Comparison of ENCODE assay signal across 15 cellular contexts in the genomic region with DNA sequence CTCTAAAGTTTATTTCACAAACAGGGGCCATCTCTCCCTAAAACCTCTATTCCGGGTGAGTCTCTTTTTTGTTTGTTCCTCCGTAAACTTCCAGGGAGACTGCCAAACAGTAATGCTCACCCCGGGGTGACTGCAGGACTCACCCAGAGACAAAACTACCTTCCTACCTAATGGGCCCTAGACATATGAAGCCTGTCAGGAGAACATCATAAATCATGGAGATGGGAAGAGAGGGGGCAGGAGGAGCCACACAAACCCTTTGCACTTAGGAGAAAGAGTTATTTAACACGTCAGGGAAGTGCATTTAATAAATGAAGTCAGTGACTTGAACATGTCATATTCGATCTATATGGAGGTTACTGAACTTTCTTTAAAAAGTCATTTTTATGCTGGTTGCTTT.
DNase-seq lines count a peak whose midpoint lies in the region; ATAC-seq and TF ChIP-seq lines count a peak whose summit lies in the region.
"Had no signal": no experiment of that assay in that cellular context is flagged by ENCODE, and none has a peak within 500 bp of the region (broad histone marks: within the 10 kb centered on the region; RNA-seq: fewer than 3 reads in every experiment).

No MANE protein-coding gene starts in this region.

- peaks cover 0 to 43% (median 19%) of the 10 kb centered on the region in 4 donors for H3K4me1 ChIP-seq in right lobe of liver
- peaks cover 45% of the 10 kb centered on the region for H3K4me1 ChIP-seq in psoas muscle

- peak overlapping the region; percentile 19 to 99 (median 89) for H3K27ac Mint-ChIP-seq in CD14-positive monocyte
- no peak overlapping the region for H3K27ac Mint-ChIP-seq in activated naive CD8-positive, alpha-beta T cell treated with anti-CD3 and anti-CD28 coated beads, Interleukin-2, amount 50 U/mL, for 24 hours

- TF ChIP-seq POLR2A in right lobe of liver (IDR thresholded peaks at IDR 0.05), result no peak

- H3K27ac ChIP-seq in right lobe of liver (peak overlapping the region in 2 of 3 donors; percentile 11 to 69), psoas muscle (peak overlapping the region; percentile 74)
- H3K27ac ChIP-seq: BLaER1 treated with 17β-estradiol and CSF1 and Interleukin-3, amounts not matched to agents 10 nM and 100 nM had no signal

- no peaks in the 10 kb centered on the region for H3K9me3 ChIP-seq in right lobe of liver
- no peaks in the 10 kb centered on the region for H3K9me3 ChIP-seq in psoas muscle

- H3K4me3 ChIP-seq in right lobe of liver (peak overlapping the region in 1 of 3 donors; percentile 54), psoas muscle (no peak overlapping the region)
- H3K4me3 ChIP-seq: BLaER1 treated with 17β-estradiol and CSF1 and Interleukin-3, amounts not matched to agents 10 nM and 100 nM had no signal

- H3K27me3 ChIP-seq in right lobe of liver, result no peaks in the 10 kb centered on the region
- no peaks in the 10 kb centered on the region for H3K27me3 ChIP-seq in psoas muscle (ENCODE audit: insufficient read depth in 3 of 3, low read length in 2 of 3)
- H3K27me3 ChIP-seq: BLaER1 treated with 17β-estradiol and CSF1 and Interleukin-3, amounts not matched to agents 10 nM and 100 nM had no signal

- H3K9me3 Mint-ChIP-seq in CD14-positive monocyte, result no peaks in the 10 kb centered on the region
- peaks cover 3% of the 10 kb centered on the region for H3K9me3 Mint-ChIP-seq in activated naive CD8-positive, alpha-beta T cell treated with anti-CD3 and anti-CD28 coated beads, Interleukin-2, amount 50 U/mL, for 24 hours

- DNase-seq in CD14-positive monocyte (ENCODE audit: low spot score), result no peak
- DNase-seq in UCSD-AML1 (lab: John Stamatoyannopoulos, UW; ENCODE audit: unreplicated experiment), result peak; percentile 19
- no peak for DNase-seq in right lobe of liver
- DNase-seq in psoas muscle, result no peak
- no peak for DNase-seq in activated naive CD8-positive, alpha-beta T cell treated with anti-CD3 and anti-CD28 coated beads, Interleukin-2, amount 50 U/mL, for 24 hours
- no peak for DNase-seq in dermis blood vessel endothelial cell
- DNase-seq: EL, H9, NCI-H1092, NCI-H146, NCI-H2081, NCI-H510A had no signal

- WGBS in right lobe of liver (ENCODE audit: insufficient coverage, low coverage, low lambda C conversion rate, missing lambda C conversion rate), result 18% methylated on average over 5 of the region's 5 CpGs
- WGBS in psoas muscle, 3 donors, result 25 to 77% (median 37%) methylated on average over 5 of the region's 5 CpGs

- no peak for TF ChIP-seq CTCF in CD14-positive monocyte (IDR thresholded peaks at IDR 0.05)
- TF ChIP-seq CTCF in right lobe of liver (IDR thresholded peaks at IDR 0.05), result no peak
- TF ChIP-seq CTCF in psoas muscle (IDR thresholded peaks at IDR 0.05), result no peak

- intact Hi-C loops in CD14-positive monocyte (cut with micrococcal nuclease), result loop anchor here in 1 of 2 donors (5.0 kb wide), 1 partner anchor 375 kb away; no protein-coding TSS in a partner anchor
- intact Hi-C loops in right lobe of liver (cut with DNase I), result no loop called here
- intact Hi-C loops in psoas muscle (cut with DNase I), result loop anchor here in 1 of 2 donors (10.0 kb wide), 1 partner anchor 138 kb away; no protein-coding TSS in a partner anchor

- peaks cover 0 to 4% of the 10 kb centered on the region in 2 donors for H3K36me3 Mint-ChIP-seq in CD14-positive monocyte
- H3K36me3 Mint-ChIP-seq in activated naive CD8-positive, alpha-beta T cell treated with anti-CD3 and anti-CD28 coated beads, Interleukin-2, amount 50 U/mL, for 24 hours (ENCODE audit: low read depth), result peaks cover 4% of the 10 kb centered on the region

- peak overlapping the region in 1 of 2 donors; percentile 79 for H3K4me3 Mint-ChIP-seq in CD14-positive monocyte
- no peak overlapping the region for H3K4me3 Mint-ChIP-seq in activated naive CD8-positive, alpha-beta T cell treated with anti-CD3 and anti-CD28 coated beads, Interleukin-2, amount 50 U/mL, for 24 hours
- H3K4me3 Mint-ChIP-seq: H9 had no signal

- H3K27me3 Mint-ChIP-seq in CD14-positive monocyte (ENCODE audit: low read depth in 3 of 3), result peaks cover 0 to 2% (median 0%) of the 10 kb centered on the region in 3 donors
- no peaks in the 10 kb centered on the region for H3K27me3 Mint-ChIP-seq in activated naive CD8-positive, alpha-beta T cell treated with anti-CD3 and anti-CD28 coated beads, Interleukin-2, amount 50 U/mL, for 24 hours

- peaks cover 49% of the 10 kb centered on the region for H3K4me1 Mint-ChIP-seq in CD14-positive monocyte
- peaks cover 31% of the 10 kb centered on the region for H3K4me1 Mint-ChIP-seq in activated naive CD8-positive, alpha-beta T cell treated with anti-CD3 and anti-CD28 coated beads, Interleukin-2, amount 50 U/mL, for 24 hours

- ATAC-seq in right lobe of liver, result peak; percentile 4 to 51 (median 10)
- ATAC-seq in psoas muscle, result peak in 3 of 4 donors; percentile 34 to 56 (median 42)
- ATAC-seq in activated naive CD8-positive, alpha-beta T cell treated with anti-CD3 and anti-CD28 coated beads, Interleukin-2, amount 50 U/mL, for 24 hours, result no peak
- no peak for ATAC-seq in HG03460 (IDR thresholded peaks at IDR 0.05; ENCODE audit: unreplicated experiment)
- ATAC-seq in HG03135 (IDR thresholded peaks at IDR 0.05; ENCODE audit: unreplicated experiment), result no peak

- H3K36me3 ChIP-seq in right lobe of liver, result no peaks in the 10 kb centered on the region
- H3K36me3 ChIP-seq in psoas muscle (ENCODE audit: insufficient read depth in 1 of 2, low read depth in 1 of 2), result no peaks in the 10 kb centered on the region
- H3K36me3 ChIP-seq: BLaER1 treated with 17β-estradiol and CSF1 and Interleukin-3, amounts not matched to agents 10 nM and 100 nM had no signal

Comparison
In these comparisons a context has a peak if more than half of its experiments do, and no peak if none do; other contexts are left out.
1. ATAC-seq: peak in right lobe of liver (4 of 4) and psoas muscle (3 of 4); none in activated naive CD8-positive, alpha-beta T cell treated with anti-CD3 and anti-CD28 coated beads, Interleukin-2, amount 50 U/mL, for 24 hours (single experiment), HG03460 (single experiment) and HG03135 (single experiment).